ENCODE assay signal across 18 cellular contexts in the genomic region with DNA sequence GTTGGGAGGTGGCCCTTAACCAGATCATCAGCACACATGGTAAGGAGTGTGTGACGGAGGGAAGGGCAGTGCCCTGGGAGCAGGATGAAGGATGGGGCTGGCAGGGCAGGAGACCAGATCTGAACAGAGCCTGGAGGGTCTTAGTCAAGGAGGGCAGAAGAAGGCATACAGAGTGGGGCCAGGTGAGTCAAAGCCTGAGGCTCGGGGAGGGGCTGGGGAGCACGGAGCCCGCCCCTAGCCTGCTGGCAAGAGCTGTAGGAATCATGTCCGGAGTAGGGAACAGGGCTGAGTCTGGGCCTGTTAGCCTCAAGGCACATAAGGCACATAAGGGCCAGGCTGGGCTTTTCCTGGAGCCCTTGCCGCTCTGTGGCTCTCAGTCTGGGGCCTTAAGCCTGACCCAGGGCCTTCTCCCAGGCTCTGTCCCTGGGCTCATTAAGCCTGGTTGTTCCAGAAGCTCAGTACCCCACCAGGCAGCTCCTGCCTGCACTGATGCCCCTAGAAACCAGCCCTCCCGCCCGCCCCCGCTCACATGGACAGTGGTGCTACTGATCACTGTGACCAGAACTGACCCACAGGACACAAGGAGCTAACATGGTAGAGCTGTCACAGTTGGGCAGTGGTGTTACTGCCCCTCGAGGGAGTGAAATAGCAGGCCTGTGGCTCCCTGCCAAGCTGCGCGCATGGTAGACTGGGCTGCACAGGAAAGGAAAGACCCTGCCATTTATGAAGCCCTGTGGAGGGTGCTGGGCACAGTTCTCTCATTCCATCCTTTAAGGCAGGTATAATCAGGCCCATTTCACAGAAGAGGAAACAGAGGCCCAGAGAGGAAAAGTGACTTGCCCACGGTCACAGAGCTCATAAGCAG. TPM values are rescaled to one million over a fixed set of nuclear protein-coding genes. Genes with fewer than 3 reads are reported as not detected.
DNase-seq lines count a peak whose midpoint lies in the region; ATAC-seq and TF ChIP-seq lines count a peak whose summit lies in the region.
"Had no signal": no experiment of that assay in that cellular context is flagged by ENCODE, and none has a peak within 500 bp of the region (broad histone marks: within the 10 kb centered on the region; RNA-seq: fewer than 3 reads in every experiment).

No MANE protein-coding gene starts in this region.

- H3K9me3 Mint-ChIP-seq in activated naive CD4-positive, alpha-beta T cell treated with anti-CD3 and anti-CD28 coated beads for 36 hours = no peaks in the 10 kb centered on the region
- H3K9me3 Mint-ChIP-seq in activated CD8-positive, alpha-beta T cell treated with anti-CD3 and anti-CD28 coated beads for 36 hours = no peaks in the 10 kb centered on the region
- H3K9me3 Mint-ChIP-seq in stimulated activated naive B cell treated with anti-CD40 and anti-IgM and Interleukin-4, amounts not matched to agents 10 μg/mL and 1 μg/mL and 100 μg/mL, for 72 hours = no peaks in the 10 kb centered on the region
- H3K9me3 Mint-ChIP-seq in activated T-helper 2 cell treated with anti-CD3 and anti-CD28 coated beads, Interferon-gamma antibody, Interleukin-2, Interleukin-4, amounts not matched to agents 10 μg/mL and 5 μg/mL and 100 μg/mL, durations not matched to agents 14 hours and 24 hours and 36 hours = no peaks in the 10 kb centered on the region
- H3K9me3 Mint-ChIP-seq: dendritic cell treated with granulocyte-macrophage colony-stimulating factor and Interleukin-4, amounts not matched to agents 40 ng/mL and 50 ng/mL, for 4 days; T-helper 1 cell treated with Interleukin-12 subunit alpha and Interleukin-12 subunit beta and Interleukin-4 antibody, amounts not matched to agents 30 μg/mL and 1 μg/mL, for 36 hours had no signal

- intact Hi-C loops in activated naive CD4-positive, alpha-beta T cell treated with anti-CD3 and anti-CD28 coated beads for 36 hours (cut with micrococcal nuclease) = no loop called here
- intact Hi-C loops in activated CD8-positive, alpha-beta T cell treated with anti-CD3 and anti-CD28 coated beads for 36 hours (cut with micrococcal nuclease) = no loop called here
- intact Hi-C loops in activated T-helper 2 cell treated with anti-CD3 and anti-CD28 coated beads, Interferon-gamma antibody, Interleukin-2, Interleukin-4, amounts not matched to agents 10 μg/mL and 5 μg/mL and 100 μg/mL, durations not matched to agents 14 hours and 24 hours and 36 hours (cut with micrococcal nuclease) = no loop called here

- no peak for TF ChIP-seq CTCF in activated CD8-positive, alpha-beta T cell treated with anti-CD3 and anti-CD28 coated beads for 36 hours (IDR thresholded peaks at IDR 0.05)

- no peak for DNase-seq in activated naive CD4-positive, alpha-beta T cell treated with anti-CD3 and anti-CD28 coated beads for 36 hours
- no peak for DNase-seq in activated naive CD4-positive, alpha-beta T cell (lab: John Stamatoyannopoulos, UW)
- no peak for DNase-seq in activated CD8-positive, alpha-beta T cell treated with anti-CD3 and anti-CD28 coated beads for 36 hours
- DNase-seq in epithelial cell of prostate (ENCODE audit: low read depth, low spot score) = no peak
- DNase-seq in stimulated activated naive B cell treated with anti-CD40 and anti-IgM and Interleukin-4, amounts not matched to agents 10 μg/mL and 1 μg/mL and 100 μg/mL, for 72 hours = no peak
- DNase-seq in pons (ENCODE audit: low spot score) = no peak
- no peak for DNase-seq in activated T-helper 2 cell treated with anti-CD3 and anti-CD28 coated beads, Interferon-gamma antibody, Interleukin-2, Interleukin-4, amounts not matched to agents 10 μg/mL and 5 μg/mL and 100 μg/mL, durations not matched to agents 14 hours and 24 hours and 36 hours (ENCODE audit: low spot score)
- DNase-seq in NCI-H1694 (lab: John Stamatoyannopoulos, UW) = no peak
- DNase-seq: amniotic stem cell; DMS53; NCI-H1694 treated with DMSO at 0.1 percent for 48 hours; stimulated activated CD4-positive, alpha-beta T cell treated with anti-CD3 and anti-CD28 coated beads, Interleukin-12 subunit alpha, Interleukin-12 subunit beta, amount 100 ng/mL, for 4 hours had no signal

- H3K36me3 Mint-ChIP-seq in activated naive CD4-positive, alpha-beta T cell treated with anti-CD3 and anti-CD28 coated beads for 36 hours (ENCODE audit: low read depth) = no peaks in the 10 kb centered on the region
- H3K36me3 Mint-ChIP-seq in activated CD8-positive, alpha-beta T cell treated with anti-CD3 and anti-CD28 coated beads for 36 hours (ENCODE audit: low read depth) = peaks cover 20% of the 10 kb centered on the region
- peaks cover 22 to 31% of the 10 kb centered on the region in 2 donors for H3K36me3 Mint-ChIP-seq in stimulated activated naive B cell treated with anti-CD40 and anti-IgM and Interleukin-4, amounts not matched to agents 10 μg/mL and 1 μg/mL and 100 μg/mL, for 72 hours
- peaks cover 32% of the 10 kb centered on the region for H3K36me3 Mint-ChIP-seq in activated T-helper 2 cell treated with anti-CD3 and anti-CD28 coated beads, Interferon-gamma antibody, Interleukin-2, Interleukin-4, amounts not matched to agents 10 μg/mL and 5 μg/mL and 100 μg/mL, durations not matched to agents 14 hours and 24 hours and 36 hours (ENCODE audit: low read depth)

- H3K4me1 Mint-ChIP-seq in activated naive CD4-positive, alpha-beta T cell treated with anti-CD3 and anti-CD28 coated beads for 36 hours (ENCODE audit: low read depth) = peaks cover 88% of the 10 kb centered on the region
- peaks cover 79% of the 10 kb centered on the region for H3K4me1 Mint-ChIP-seq in activated CD8-positive, alpha-beta T cell treated with anti-CD3 and anti-CD28 coated beads for 36 hours (ENCODE audit: low read depth)
- H3K4me1 Mint-ChIP-seq in stimulated activated naive B cell treated with anti-CD40 and anti-IgM and Interleukin-4, amounts not matched to agents 10 μg/mL and 1 μg/mL and 100 μg/mL, for 72 hours = peaks cover 65 to 90% of the 10 kb centered on the region in 2 donors
- peaks cover 19% of the 10 kb centered on the region for H3K4me1 Mint-ChIP-seq in activated T-helper 2 cell treated with anti-CD3 and anti-CD28 coated beads, Interferon-gamma antibody, Interleukin-2, Interleukin-4, amounts not matched to agents 10 μg/mL and 5 μg/mL and 100 μg/mL, durations not matched to agents 14 hours and 24 hours and 36 hours (ENCODE audit: low read depth)

- no peaks in the 10 kb centered on the region for H3K27me3 Mint-ChIP-seq in activated naive CD4-positive, alpha-beta T cell treated with anti-CD3 and anti-CD28 coated beads for 36 hours (ENCODE audit: low read depth)
- no peaks in the 10 kb centered on the region for H3K27me3 Mint-ChIP-seq in activated CD8-positive, alpha-beta T cell treated with anti-CD3 and anti-CD28 coated beads for 36 hours
- no peaks in the 10 kb centered on the region for H3K27me3 Mint-ChIP-seq in stimulated activated naive B cell treated with anti-CD40 and anti-IgM and Interleukin-4, amounts not matched to agents 10 μg/mL and 1 μg/mL and 100 μg/mL, for 72 hours
- H3K27me3 Mint-ChIP-seq in activated T-helper 2 cell treated with anti-CD3 and anti-CD28 coated beads, Interferon-gamma antibody, Interleukin-2, Interleukin-4, amounts not matched to agents 10 μg/mL and 5 μg/mL and 100 μg/mL, durations not matched to agents 14 hours and 24 hours and 36 hours (ENCODE audit: low read depth) = no peaks in the 10 kb centered on the region
- H3K27me3 Mint-ChIP-seq: dendritic cell treated with granulocyte-macrophage colony-stimulating factor and Interleukin-4, amounts not matched to agents 40 ng/mL and 50 ng/mL, for 4 days had no signal

- POLR2A ChIA-PET in activated CD8-positive, alpha-beta T cell treated with anti-CD3 and anti-CD28 coated beads for 36 hours (lab: Charles Lee) = interaction anchor here (0.5 to 1.5 kb wide), 4 partner anchors 11 to 192 kb away, joined by 3 to 4 read pairs (median 3); no protein-coding TSS in a partner anchor

- H3K27ac ChIP-seq in epithelial cell of prostate = peak overlapping the region; percentile 26
- H3K27ac ChIP-seq: HL-60, parathyroid adenoma, tibial artery had no signal

- H3K27ac Mint-ChIP-seq in activated naive CD4-positive, alpha-beta T cell treated with anti-CD3 and anti-CD28 coated beads for 36 hours = peak overlapping the region; percentile 81
- peak overlapping the region; percentile 76 for H3K27ac Mint-ChIP-seq in activated CD8-positive, alpha-beta T cell treated with anti-CD3 and anti-CD28 coated beads for 36 hours
- peak overlapping the region; percentile 90 for H3K27ac Mint-ChIP-seq in stimulated activated naive B cell treated with anti-CD40 and anti-IgM and Interleukin-4, amounts not matched to agents 10 μg/mL and 1 μg/mL and 100 μg/mL, for 72 hours
- no peak overlapping the region for H3K27ac Mint-ChIP-seq in activated T-helper 2 cell treated with anti-CD3 and anti-CD28 coated beads, Interferon-gamma antibody, Interleukin-2, Interleukin-4, amounts not matched to agents 10 μg/mL and 5 μg/mL and 100 μg/mL, durations not matched to agents 14 hours and 24 hours and 36 hours
- H3K27ac Mint-ChIP-seq: dendritic cell treated with granulocyte-macrophage colony-stimulating factor and Interleukin-4, amounts not matched to agents 40 ng/mL and 50 ng/mL, for 4 days; T-helper 1 cell treated with Interleukin-12 subunit alpha and Interleukin-12 subunit beta and Interleukin-4 antibody, amounts not matched to agents 30 μg/mL and 1 μg/mL, for 36 hours had no signal

- no peak overlapping the region for H3K4me3 Mint-ChIP-seq in activated naive CD4-positive, alpha-beta T cell treated with anti-CD3 and anti-CD28 coated beads for 36 hours
- no peak overlapping the region for H3K4me3 Mint-ChIP-seq in activated CD8-positive, alpha-beta T cell treated with anti-CD3 and anti-CD28 coated beads for 36 hours
- no peak overlapping the region for H3K4me3 Mint-ChIP-seq in stimulated activated naive B cell treated with anti-CD40 and anti-IgM and Interleukin-4, amounts not matched to agents 10 μg/mL and 1 μg/mL and 100 μg/mL, for 72 hours
- no peak overlapping the region for H3K4me3 Mint-ChIP-seq in activated T-helper 2 cell treated with anti-CD3 and anti-CD28 coated beads, Interferon-gamma antibody, Interleukin-2, Interleukin-4, amounts not matched to agents 10 μg/mL and 5 μg/mL and 100 μg/mL, durations not matched to agents 14 hours and 24 hours and 36 hours (ENCODE audit: low read depth)
- H3K4me3 Mint-ChIP-seq: dendritic cell treated with granulocyte-macrophage colony-stimulating factor and Interleukin-4, amounts not matched to agents 40 ng/mL and 50 ng/mL, for 4 days; T-helper 1 cell treated with Interleukin-12 subunit alpha and Interleukin-12 subunit beta and Interleukin-4 antibody, amounts not matched to agents 30 μg/mL and 1 μg/mL, for 36 hours had no signal

- CTCF ChIA-PET in activated naive CD4-positive, alpha-beta T cell treated with anti-CD3 and anti-CD28 coated beads for 36 hours (lab: Charles Lee) = interaction anchor here (0.5 to 5.2 kb wide), 5 partner anchors 10 to 269 kb away, joined by 3 to 20 read pairs (median 5); a partner anchor contains a TSS
- CTCF ChIA-PET in activated CD8-positive, alpha-beta T cell treated with anti-CD3 and anti-CD28 coated beads for 36 hours (lab: Charles Lee) = interaction anchor here (1.4 to 2.5 kb wide), 3 partner anchors 10 to 29 kb away, joined by 8 to 11 read pairs (median 11); a partner anchor contains a TSS

- ATAC-seq in activated CD8-positive, alpha-beta T cell treated with anti-CD3 and anti-CD28 coated beads for 36 hours = no peak
- ATAC-seq in stimulated activated naive B cell treated with anti-CD40 and anti-IgM and Interleukin-4, amounts not matched to agents 10 μg/mL and 1 μg/mL and 100 μg/mL, for 72 hours (replicated peaks) = no peak
- ATAC-seq: Panc1 had no signal

RNA-seq across cellular contexts. Expression of a gene that starts 14.6 kb away (rescaled TPM):
- 10 to 100 TPM; 51.2 to 56.5 TPM for total RNA-seq in activated naive CD4-positive, alpha-beta T cell treated with anti-CD3 and anti-CD28 coated beads for 36 hours
- total RNA-seq in activated CD8-positive, alpha-beta T cell treated with anti-CD3 and anti-CD28 coated beads for 36 hours = 10 to 100 TPM; 75.1 to 82.8 TPM
- 36.3 and 38.0 TPM in 2 replicates for total RNA-seq in activated T-helper 2 cell treated with anti-CD3 and anti-CD28 coated beads, Interferon-gamma antibody, Interleukin-2, Interleukin-4, amounts not matched to agents 10 μg/mL and 5 μg/mL and 100 μg/mL, durations not matched to agents 14 hours and 24 hours and 36 hours

RNA-seq across cellular contexts. Expression of a gene that starts 32.3 kb away (rescaled TPM):
- total RNA-seq in activated naive CD4-positive, alpha-beta T cell treated with anti-CD3 and anti-CD28 coated beads for 36 hours = 10 to 100 TPM; 85.2 to 87.2 TPM
- total RNA-seq in activated CD8-positive, alpha-beta T cell treated with anti-CD3 and anti-CD28 coated beads for 36 hours = 10 to 100 TPM; 55.2 to 58.4 TPM
- 52.9 and 54.3 TPM in 2 replicates for total RNA-seq in activated T-helper 2 cell treated with anti-CD3 and anti-CD28 coated beads, Interferon-gamma antibody, Interleukin-2, Interleukin-4, amounts not matched to agents 10 μg/mL and 5 μg/mL and 100 μg/mL, durations not matched to agents 14 hours and 24 hours and 36 hours
